Comparison of ENCODE assay signal across 8 cellular contexts in the genomic region with DNA sequence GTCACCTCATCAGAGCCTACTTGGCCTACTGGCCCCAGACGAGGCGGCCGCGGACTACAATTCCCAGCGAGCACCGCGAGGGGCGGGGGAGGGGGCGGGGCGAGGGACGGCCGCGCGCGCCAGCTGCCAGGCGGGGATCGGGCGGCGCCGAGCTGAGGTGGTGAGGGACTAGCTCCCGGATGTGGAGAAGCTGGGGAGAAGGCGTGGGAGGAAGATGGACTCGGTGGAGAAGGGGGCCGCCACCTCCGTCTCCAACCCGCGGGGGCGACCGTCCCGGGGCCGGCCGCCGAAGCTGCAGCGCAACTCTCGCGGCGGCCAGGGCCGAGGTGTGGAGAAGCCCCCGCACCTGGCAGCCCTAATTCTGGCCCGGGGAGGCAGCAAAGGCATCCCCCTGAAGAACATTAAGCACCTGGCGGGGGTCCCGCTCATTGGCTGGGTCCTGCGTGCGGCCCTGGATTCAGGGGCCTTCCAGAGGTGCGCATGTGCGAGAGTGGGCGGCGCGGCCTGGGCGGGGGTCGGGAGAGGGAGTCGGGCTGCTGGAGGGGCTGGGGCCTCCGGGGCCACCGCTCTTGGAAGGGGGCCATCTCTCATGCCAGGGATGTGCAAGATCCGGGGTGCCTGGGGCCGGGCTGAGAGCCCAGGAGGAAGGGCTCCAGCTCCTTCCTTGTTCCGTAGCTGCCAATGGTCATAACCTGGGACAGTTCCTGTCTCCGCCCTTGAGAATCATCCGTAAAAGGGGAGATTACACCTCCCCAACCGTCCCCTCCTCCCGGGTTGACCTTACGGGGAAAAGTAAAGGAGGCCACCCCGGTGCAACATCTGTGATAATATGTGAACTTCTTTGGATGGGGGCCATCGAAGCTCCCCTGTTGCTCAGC. TPM values are rescaled to one million over a fixed set of nuclear protein-coding genes. Genes with fewer than 3 reads are reported as not detected.
DNase-seq lines count a peak whose midpoint lies in the region; ATAC-seq and TF ChIP-seq lines count a peak whose summit lies in the region.

A gene (plus strand): TSS at position 129 of the 878 bp plus-strand sequence. CDS start 86 bp downstream, at position 215.

- no peak for TF ChIP-seq CTCF in endothelial cell (IDR thresholded peaks at IDR 0.05; ENCODE audit: unreplicated experiment)

- H3K36me3 Mint-ChIP-seq in endothelial cell (ENCODE audit: low read depth, unreplicated experiment) = no peaks in the 10 kb centered on the region

- peak within 1 kb of the TSS; percentile 96 for H3K4me3 Mint-ChIP-seq in endothelial cell (ENCODE audit: unreplicated experiment)

- no peaks in the 10 kb centered on the region for H3K9me3 Mint-ChIP-seq in endothelial cell (ENCODE audit: unreplicated experiment)

- ATAC-seq in GM19455 (IDR thresholded peaks at IDR 0.05; ENCODE audit: unreplicated experiment) = peak; percentile 90
- ATAC-seq in HG03575 (IDR thresholded peaks at IDR 0.05; ENCODE audit: extremely low read depth, insufficient number of reproducible peaks, low FRiP score, unreplicated experiment) = peak; percentile 56

- DNase-seq in COLO668 (lab: John Stamatoyannopoulos, UW; ENCODE audit: unreplicated experiment) (peak; percentile 72), NOMO-1 treated with DMSO at 0.1 percent for 48 hours (lab: John Stamatoyannopoulos, UW; ENCODE audit: unreplicated experiment) (peak; percentile 59), endothelial cell (ENCODE audit: low spot score) (peak; percentile 80), midbrain (lab: John Stamatoyannopoulos, UW) (peak; percentile 67)
- peak; percentile 51 for DNase-seq in activated CD8-positive, alpha-beta memory T cell treated with anti-CD3 and anti-CD28 coated beads, Interleukin-2, amount 50 U/mL, for 24 hours (ENCODE audit: extremely low read depth)
- peak; percentile 47 to 66 for DNase-seq in stimulated activated CD8-positive, alpha-beta memory T cell treated with anti-CD3 and anti-CD28 coated beads, Interleukin-2, amount 100 ng/mL, for 1 hour (ENCODE audit: low read depth in 2 of 2)

- peaks cover 22% of the 10 kb centered on the region for H3K4me1 Mint-ChIP-seq in endothelial cell (ENCODE audit: unreplicated experiment)

- H3K27ac Mint-ChIP-seq in endothelial cell (ENCODE audit: unreplicated experiment) = peak within 1 kb of the TSS; percentile 77

- H3K27me3 Mint-ChIP-seq in endothelial cell (ENCODE audit: unreplicated experiment) = no peaks in the 10 kb centered on the region

RNA-seq across cellular contexts. Expression of the gene that starts here (rescaled TPM):
- total RNA-seq in endothelial cell (ENCODE audit: unreplicated experiment) = 26.5 TPM

Comparison
In these comparisons a context has a peak if more than half of its experiments do, and no peak if none do; other contexts are left out.
1. Peak in every context shown above with its lines: DNase-seq and ATAC-seq.